ENCODE assay signal across 23 cellular contexts in the genomic region with DNA sequence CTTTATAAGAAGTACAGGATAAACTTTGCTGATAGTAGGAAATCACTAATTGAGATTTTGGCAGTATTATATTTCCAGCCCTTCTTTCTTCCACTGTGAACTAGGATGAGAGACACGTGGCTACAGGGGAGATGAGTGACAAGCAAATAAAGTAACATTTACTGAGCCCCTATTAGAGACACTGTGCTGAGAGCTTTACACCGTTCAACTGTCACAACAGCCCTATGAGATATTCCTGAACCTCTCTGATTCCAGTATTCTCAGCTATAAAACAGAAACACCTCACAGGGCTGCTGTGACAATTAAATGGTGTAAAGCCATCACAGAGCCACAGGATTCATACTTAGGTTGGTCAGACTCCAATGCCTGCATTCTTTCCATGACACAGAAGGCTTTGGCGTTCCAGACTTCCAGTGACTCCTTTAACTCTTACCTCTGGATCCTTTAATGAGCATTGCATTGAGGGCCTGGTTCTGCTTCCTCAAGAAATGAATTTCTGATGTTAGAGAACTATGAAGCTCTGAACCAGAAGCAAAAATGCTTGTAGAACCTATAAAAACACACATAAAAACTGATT.
DNase-seq lines count a peak whose midpoint lies in the region; TF ChIP-seq lines count a peak whose summit lies in the region.
"Had no signal": no experiment of that assay in that cellular context is flagged by ENCODE, and none has a peak within 500 bp of the region (broad histone marks: within the 10 kb centered on the region; RNA-seq: fewer than 3 reads in every experiment).

No MANE protein-coding gene starts in this region.

- DNase-seq in HFFc6 = no peak
- DNase-seq in fibroblast of gingiva (ENCODE audit: low read depth) = peak; percentile 40
- no peak for DNase-seq in stomach
- DNase-seq in DMS53 treated with DMSO at 0.1 percent for 48 hours (lab: John Stamatoyannopoulos, UW; ENCODE audit: unreplicated experiment) = no peak
- DNase-seq in NCI-H1930 (lab: John Stamatoyannopoulos, UW) = no peak
- DNase-seq in LoVo (ENCODE audit: low spot score) = no peak
- no peak for DNase-seq in ascending aorta (ENCODE audit: low spot score in 2 of 2)
- DNase-seq: adrenal gland; CD8-positive, alpha-beta memory T cell; cortex of kidney; glutamatergic neuron; KBM-7; MM.1S; NCI-H1417 treated with DMSO at 0.1 percent for 48 hours; NCI-H2107; NCI-H446 treated with DMSO at 0.1 percent for 48 hours; PC-3; SHP77 treated with DMSO at 0.1 percent for 48 hours; stimulated activated CD4-positive, alpha-beta T cell treated with anti-CD3 and anti-CD28 coated beads, Interleukin-12 subunit alpha, Interleukin-12 subunit beta, amount 100 ng/mL, for 4 hours; stimulated activated naive CD8-positive, alpha-beta T cell treated with anti-CD3 and anti-CD28 coated beads, Interleukin-15, Interleukin-2, amounts not matched to agents 100 U/mL and 50 U/mL, for 24 hours; T-helper 9 cell; tibial artery had no signal

- H3K9me3 Mint-ChIP-seq in HFFc6 = no peaks in the 10 kb centered on the region
- H3K9me3 Mint-ChIP-seq: CD8-positive, alpha-beta memory T cell had no signal

- intact Hi-C loops in stomach (cut with DNase I; ENCODE audit: low total_unique reads) = no loop called here
- intact Hi-C loops in ascending aorta (cut with DNase I) = loop anchor here (5.0 kb wide), 1 partner anchor 66 kb away; no protein-coding TSS in a partner anchor

- H3K4me1 Mint-ChIP-seq in HFFc6 (ENCODE audit: low read depth) = peaks cover 23% of the 10 kb centered on the region
- H3K4me1 Mint-ChIP-seq: CD8-positive, alpha-beta memory T cell had no signal

- H3K36me3 ChIP-seq in muscle layer of colon (ENCODE audit: insufficient read depth, low read length) (peaks cover 28% of the 10 kb centered on the region), stomach (peaks cover 23 to 77% (median 63%) of the 10 kb centered on the region in 4 donors), ascending aorta (peaks cover 44 to 54% of the 10 kb centered on the region in 2 donors)

- H3K27me3 ChIP-seq in muscle layer of colon (ENCODE audit: control insufficient read depth in 1 of 2, insufficient read depth in 2 of 2, low read length in 2 of 2) (no peaks in the 10 kb centered on the region), stomach (no peaks in the 10 kb centered on the region), ascending aorta (no peaks in the 10 kb centered on the region)
- H3K27me3 ChIP-seq: adrenal gland, tibial artery had no signal

- H3K4me3 ChIP-seq in muscle layer of colon (ENCODE audit: low read depth in 1 of 2, low read length in 2 of 2) (no peak overlapping the region), stomach (no peak overlapping the region), ascending aorta (no peak overlapping the region)
- H3K4me3 ChIP-seq: adrenal gland, tibial artery had no signal

- H3K36me3 Mint-ChIP-seq in HFFc6 (ENCODE audit: low read depth) = peaks cover 32% of the 10 kb centered on the region

- peaks cover 39% of the 10 kb centered on the region for H3K4me1 ChIP-seq in muscle layer of colon (ENCODE audit: insufficient read depth, low read length)
- peaks cover 0 to 50% (median 23%) of the 10 kb centered on the region in 4 donors for H3K4me1 ChIP-seq in stomach
- no peaks in the 10 kb centered on the region for H3K4me1 ChIP-seq in ascending aorta

- no peak for TF ChIP-seq CTCF in HFFc6 (IDR thresholded peaks at IDR 0.05)
- no peak for TF ChIP-seq CTCF in stomach (IDR thresholded peaks at IDR 0.05)
- TF ChIP-seq CTCF in ascending aorta (IDR thresholded peaks at IDR 0.05) = no peak

- H3K4me3 Mint-ChIP-seq in HFFc6 = no peak overlapping the region
- H3K4me3 Mint-ChIP-seq: CD8-positive, alpha-beta memory T cell had no signal

- 0 out of 2 replicates have a peak overlapping the region, but pooled peaks have one; percentile 18 for H3K27ac Mint-ChIP-seq in HFFc6

- no peak for TF ChIP-seq EP300 in stomach (IDR thresholded peaks at IDR 0.05)

- peak overlapping the region; percentile 64 for H3K27ac ChIP-seq in muscle layer of colon (ENCODE audit: low read depth, low read length)
- H3K27ac ChIP-seq in stomach = peak overlapping the region in 3 of 5 donors; percentile 24 to 66 (median 49)
- peak overlapping the region in 1 of 2 donors; percentile 20 for H3K27ac ChIP-seq in ascending aorta

- WGBS in stomach, 5 donors = 42 to 64% (median 54%) methylated on average over 3 of the region's 3 CpGs

- H3K9me3 ChIP-seq in muscle layer of colon (ENCODE audit: low read length) (no peaks in the 10 kb centered on the region), stomach (no peaks in the 10 kb centered on the region), ascending aorta (no peaks in the 10 kb centered on the region)
- H3K9me3 ChIP-seq: adrenal gland, tibial artery had no signal

- H3K9ac ChIP-seq in muscle layer of colon (ENCODE audit: low read length) = no peak overlapping the region

- no peaks in the 10 kb centered on the region; the same call in 1 of the 2 replicates for H3K27me3 Mint-ChIP-seq in HFFc6 (ENCODE audit: insufficient read depth)

- TF ChIP-seq POLR2A in stomach (IDR thresholded peaks at IDR 0.05) = no peak
